ENCODE assay signal across 12 cellular contexts in the genomic region with DNA sequence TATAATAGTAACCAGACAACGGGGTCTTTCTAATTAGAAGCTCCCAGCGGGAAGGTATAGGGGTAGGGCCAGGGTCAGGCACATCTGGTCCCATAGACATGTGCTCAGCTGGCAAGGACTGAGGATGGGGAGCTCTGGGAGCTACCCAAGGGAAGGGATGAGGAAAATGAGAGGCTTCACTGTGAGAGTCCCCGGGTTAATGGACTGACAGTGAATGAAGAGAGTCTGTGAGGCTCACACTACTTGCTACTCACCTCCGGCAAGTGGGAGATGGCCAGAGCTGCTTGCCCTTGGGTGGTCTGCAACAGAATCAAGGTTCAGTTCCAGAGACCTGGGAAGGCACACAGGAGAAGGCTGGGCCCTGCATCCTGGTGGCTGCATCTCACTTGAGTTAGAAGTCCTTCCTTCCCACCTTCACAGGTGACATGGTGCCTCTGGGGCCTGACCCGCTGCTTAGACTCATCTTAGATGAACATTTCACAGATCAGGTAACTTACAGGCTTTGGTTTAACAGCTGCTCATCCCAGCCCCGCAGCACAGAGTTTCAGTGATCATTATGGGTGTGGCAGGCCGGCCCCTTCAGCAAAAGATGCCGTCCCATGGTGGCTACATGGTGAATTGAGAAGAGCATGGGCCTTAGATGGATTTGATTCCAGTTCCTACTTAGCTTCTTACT. TPM values are rescaled to one million over a fixed set of nuclear protein-coding genes. Genes with fewer than 3 reads are reported as not detected.
DNase-seq lines count a peak whose midpoint lies in the region; ATAC-seq lines count a peak whose summit lies in the region.
"Had no signal": no experiment of that assay in that cellular context is flagged by ENCODE, and none has a peak within 500 bp of the region (broad histone marks: within the 10 kb centered on the region; RNA-seq: fewer than 3 reads in every experiment).

No MANE protein-coding gene starts in this region.

- H3K4me1 ChIP-seq in muscle layer of duodenum (ENCODE audit: control insufficient read depth in 1 of 2, insufficient read depth in 2 of 2, low read length in 2 of 2) = no peaks in the 10 kb centered on the region

- DNase-seq in stimulated activated naive CD8-positive, alpha-beta T cell treated with anti-CD3 and anti-CD28 coated beads, Interleukin-15, Interleukin-2, amounts not matched to agents 100 U/mL and 50 U/mL, for 24 hours = no peak
- no peak for DNase-seq in activated T-cell treated with anti-CD3 and anti-CD28 coated beads, Interleukin-2, amount 50 U/mL, for 4 hours
- no peak for DNase-seq in stimulated activated CD4-positive, alpha-beta T cell treated with anti-CD3 and anti-CD28 coated beads, Interleukin-4, amount 100 ng/mL, for 1 hour
- DNase-seq in activated CD4-positive, CD25-positive, alpha-beta regulatory T cell (lab: John Stamatoyannopoulos, UW) = no peak
- no peak for DNase-seq in iPS-NIHi11 (ENCODE audit: low spot score)
- DNase-seq in T1000 (lab: John Stamatoyannopoulos, UW) = no peak
- DNase-seq: NCI-H526 treated with DMSO at 0.1 percent for 48 hours had no signal

- peaks cover 0 to 15% of the 10 kb centered on the region in 2 donors for H3K36me3 ChIP-seq in muscle layer of duodenum (ENCODE audit: control insufficient read depth in 1 of 2, insufficient read depth in 2 of 2, low read length in 2 of 2)

- no peak for ATAC-seq in stimulated activated naive CD8-positive, alpha-beta T cell treated with anti-CD3 and anti-CD28 coated beads, Interleukin-15, Interleukin-2, amounts not matched to agents 100 U/mL and 50 U/mL, for 24 hours
- no peak for ATAC-seq in activated T-cell treated with anti-CD3 and anti-CD28 coated beads, Interleukin-2, amount 50 U/mL, for 4 hours

- no peaks in the 10 kb centered on the region for H3K27me3 ChIP-seq in muscle layer of duodenum (ENCODE audit: low read depth, low read length)
- H3K27me3 ChIP-seq: esophagus muscularis mucosa, thyroid gland had no signal

- peak overlapping the region; percentile 73 for H3K27ac ChIP-seq in muscle layer of duodenum (ENCODE audit: low read length)
- H3K27ac ChIP-seq: C4-2B, thyroid gland had no signal

- H3K4me1 Mint-ChIP-seq in stimulated activated naive CD8-positive, alpha-beta T cell treated with anti-CD3 and anti-CD28 coated beads, Interleukin-15, Interleukin-2, amounts not matched to agents 100 ng/mL and 50 ng/mL, for 24 hours (ENCODE audit: low read depth) = peaks cover 97% of the 10 kb centered on the region
- peaks cover 95% of the 10 kb centered on the region for H3K4me1 Mint-ChIP-seq in activated T-cell treated with anti-CD3 and anti-CD28 coated beads, Interleukin-2, amount 50 U/mL, for 4 hours (ENCODE audit: low read depth)

- no peaks in the 10 kb centered on the region for H3K9me3 ChIP-seq in muscle layer of duodenum (ENCODE audit: control insufficient read depth in 1 of 2, low read length in 2 of 2)
- H3K9me3 ChIP-seq: esophagus muscularis mucosa, thyroid gland had no signal

- H3K4me3 ChIP-seq in muscle layer of duodenum (ENCODE audit: low read depth in 1 of 2, low read length in 2 of 2) = no peak overlapping the region
- H3K4me3 ChIP-seq: esophagus muscularis mucosa, thyroid gland had no signal

- H3K9me3 Mint-ChIP-seq in stimulated activated naive CD8-positive, alpha-beta T cell treated with anti-CD3 and anti-CD28 coated beads, Interleukin-15, Interleukin-2, amounts not matched to agents 100 ng/mL and 50 ng/mL, for 24 hours = no peaks in the 10 kb centered on the region
- no peaks in the 10 kb centered on the region for H3K9me3 Mint-ChIP-seq in activated T-cell treated with anti-CD3 and anti-CD28 coated beads, Interleukin-2, amount 50 U/mL, for 4 hours

- peak overlapping the region; percentile 100 for H3K27ac Mint-ChIP-seq in stimulated activated naive CD8-positive, alpha-beta T cell treated with anti-CD3 and anti-CD28 coated beads, Interleukin-15, Interleukin-2, amounts not matched to agents 100 ng/mL and 50 ng/mL, for 24 hours

- no peaks in the 10 kb centered on the region for H3K27me3 Mint-ChIP-seq in stimulated activated naive CD8-positive, alpha-beta T cell treated with anti-CD3 and anti-CD28 coated beads, Interleukin-15, Interleukin-2, amounts not matched to agents 100 ng/mL and 50 ng/mL, for 24 hours
- H3K27me3 Mint-ChIP-seq in activated T-cell treated with anti-CD3 and anti-CD28 coated beads, Interleukin-2, amount 50 U/mL, for 4 hours (ENCODE audit: low read depth) = no peaks in the 10 kb centered on the region

- peak overlapping the region; percentile 70 for H3K4me3 Mint-ChIP-seq in stimulated activated naive CD8-positive, alpha-beta T cell treated with anti-CD3 and anti-CD28 coated beads, Interleukin-15, Interleukin-2, amounts not matched to agents 100 ng/mL and 50 ng/mL, for 24 hours
- H3K4me3 Mint-ChIP-seq in activated T-cell treated with anti-CD3 and anti-CD28 coated beads, Interleukin-2, amount 50 U/mL, for 4 hours = peak overlapping the region; percentile 81

- peaks cover 85% of the 10 kb centered on the region for H3K36me3 Mint-ChIP-seq in stimulated activated naive CD8-positive, alpha-beta T cell treated with anti-CD3 and anti-CD28 coated beads, Interleukin-15, Interleukin-2, amounts not matched to agents 100 ng/mL and 50 ng/mL, for 24 hours (ENCODE audit: low read depth)
- H3K36me3 Mint-ChIP-seq in activated T-cell treated with anti-CD3 and anti-CD28 coated beads, Interleukin-2, amount 50 U/mL, for 4 hours (ENCODE audit: insufficient read depth) = peaks cover 48% of the 10 kb centered on the region

RNA-seq across cellular contexts. Expression of gene EIF2D, which starts 31.7 kb away (rescaled TPM):
- total RNA-seq in activated T-cell treated with anti-CD3 and anti-CD28 coated beads, Interleukin-2, amount 50 U/mL, for 4 hours = 10 to 100 TPM; 40.8 to 49.0 (median 41.4) TPM

RNA-seq across cellular contexts. Expression of gene DYRK3, which starts 54.8 kb away (rescaled TPM):
- total RNA-seq in activated T-cell treated with anti-CD3 and anti-CD28 coated beads, Interleukin-2, amount 50 U/mL, for 4 hours = 1 to 10 TPM; 5.3 to 7.7 (median 7.7) TPM
